Comparison of ENCODE assay signal across 9 cellular contexts in the genomic region with DNA sequence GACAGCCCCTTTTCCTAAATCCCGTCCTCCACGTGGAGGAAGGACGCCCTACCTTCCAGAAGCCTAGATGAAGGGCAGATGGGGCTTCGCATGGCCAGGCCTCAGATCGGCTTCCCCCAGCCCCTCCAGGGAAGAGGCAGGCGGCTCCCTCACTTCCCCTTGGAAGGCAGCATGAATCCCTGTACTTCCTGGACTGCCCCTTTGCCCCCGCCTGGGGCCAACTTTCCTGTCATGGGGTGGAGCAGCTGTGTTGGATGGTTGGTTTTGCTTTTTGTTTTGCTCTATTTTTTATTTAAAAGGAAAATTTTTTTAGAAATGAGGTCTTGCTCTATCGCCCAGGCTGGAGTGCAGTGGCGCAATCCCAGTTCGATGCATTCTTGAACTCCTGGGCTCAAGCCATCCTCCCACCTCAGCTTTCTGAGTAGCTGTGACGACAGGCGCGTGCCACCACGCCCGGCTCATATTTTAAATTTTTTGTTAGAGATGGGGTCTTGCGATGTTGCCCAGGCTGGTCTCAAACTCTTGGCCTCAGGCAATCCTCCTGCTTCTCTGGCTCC. TPM values are rescaled to one million over a fixed set of nuclear protein-coding genes. Genes with fewer than 3 reads are reported as not detected.
A peak's percentile ranks its signal among the peaks of the same experiment; 100 is the strongest.
DNase-seq lines count a peak whose midpoint lies in the region; ATAC-seq and TF ChIP-seq lines count a peak whose summit lies in the region.
"Had no signal": no experiment of that assay in that cellular context is flagged by ENCODE, and none has a peak within 500 bp of the region (broad histone marks: within the 10 kb centered on the region; RNA-seq: fewer than 3 reads in every experiment).

No MANE protein-coding gene starts in this region.

- peaks cover 2% of the 10 kb centered on the region for H3K36me3 Mint-ChIP-seq in mesothelial cell of epicardium
- H3K36me3 Mint-ChIP-seq in naive thymus-derived CD8-positive, alpha-beta T cell, result no peaks in the 10 kb centered on the region

- H3K27ac Mint-ChIP-seq in mesothelial cell of epicardium, result peak overlapping the region; percentile 95
- H3K27ac Mint-ChIP-seq in naive thymus-derived CD8-positive, alpha-beta T cell, result no peak overlapping the region

- H3K9me3 ChIP-seq in duodenal mucosa (ENCODE audit: control insufficient read depth in 1 of 2, low read length in 2 of 2), result no peaks in the 10 kb centered on the region
- H3K9me3 ChIP-seq in aorta (ENCODE audit: control insufficient read depth, low read length), result no peaks in the 10 kb centered on the region

- H3K4me3 Mint-ChIP-seq in mesothelial cell of epicardium, result no peak overlapping the region
- H3K4me3 Mint-ChIP-seq in naive thymus-derived CD8-positive, alpha-beta T cell, result no peak overlapping the region

- peak; percentile 44 for ATAC-seq in aorta (ENCODE audit: low FRiP score)
- ATAC-seq in naive thymus-derived CD8-positive, alpha-beta T cell, result no peak

- 50 to 59% methylated on average over 16 of the region's 16 CpGs for WGBS in aorta, 2 donors

- POLR2A ChIA-PET in naive thymus-derived CD8-positive, alpha-beta T cell (lab: Charles Lee), result no interaction called here

- H3K4me3 ChIP-seq in duodenal mucosa (ENCODE audit: low read depth in 1 of 2, low read length in 2 of 2) (peak overlapping the region; percentile 43 to 73), aorta (ENCODE audit: low read length in 2 of 2) (no peak overlapping the region)

- intact Hi-C loops in aorta (cut with DNase I), result no loop called here

- H3K27me3 ChIP-seq in duodenal mucosa (ENCODE audit: control insufficient read depth in 1 of 2, insufficient read depth in 2 of 2, low read length in 2 of 2) (no peaks in the 10 kb centered on the region), aorta (ENCODE audit: control insufficient read depth in 1 of 2, insufficient read depth in 2 of 2, low read length in 1 of 2) (no peaks in the 10 kb centered on the region)

- no peaks in the 10 kb centered on the region for H3K36me3 ChIP-seq in duodenal mucosa (ENCODE audit: control insufficient read depth in 1 of 2, insufficient read depth in 2 of 2, low read length in 2 of 2)
- H3K36me3 ChIP-seq in aorta (ENCODE audit: control insufficient read depth in 1 of 2, insufficient read depth in 2 of 2, low read length in 1 of 2), result no peaks in the 10 kb centered on the region

- H3K27ac ChIP-seq in duodenal mucosa (ENCODE audit: low read depth, low read length) (peak overlapping the region; percentile 81), aorta (ENCODE audit: low read depth in 1 of 2, low read length in 2 of 2) (peak overlapping the region; percentile 65 to 82)
- H3K27ac ChIP-seq: C4-2B had no signal

- no peaks in the 10 kb centered on the region for H3K9me3 Mint-ChIP-seq in mesothelial cell of epicardium
- no peaks in the 10 kb centered on the region for H3K9me3 Mint-ChIP-seq in naive thymus-derived CD8-positive, alpha-beta T cell

- TF ChIP-seq CTCF in mesothelial cell of epicardium (IDR thresholded peaks at IDR 0.05; ENCODE audit: unreplicated experiment), result no peak

- H3K9ac ChIP-seq in duodenal mucosa (ENCODE audit: low read depth in 1 of 2, low read length in 2 of 2), result peak overlapping the region; percentile 44 to 60

- no peaks in the 10 kb centered on the region for H3K27me3 Mint-ChIP-seq in mesothelial cell of epicardium (ENCODE audit: low read depth)
- H3K27me3 Mint-ChIP-seq in naive thymus-derived CD8-positive, alpha-beta T cell, result peaks cover 8 to 22% (median 11%) of the 10 kb centered on the region in 5 donors

- peak; percentile 36 for DNase-seq in SIG-M5 treated with dmso at 0.1 percent for 504 hours (lab: John Stamatoyannopoulos, UW; ENCODE audit: unreplicated experiment)
- no peak for DNase-seq in SIG-M5 (lab: John Stamatoyannopoulos, UW)
- DNase-seq in mesothelial cell of epicardium (ENCODE audit: low spot score in 2 of 2, unreplicated experiment in 2 of 2), result no peak
- DNase-seq in aorta, result peak; percentile 73 to 81
- no peak for DNase-seq in NCI-H2029 treated with DMSO at 0.1 percent for 48 hours (lab: John Stamatoyannopoulos, UW)
- DNase-seq in NCI-H1105 (lab: John Stamatoyannopoulos, UW), result no peak
- no peak for DNase-seq in naive thymus-derived CD8-positive, alpha-beta T cell

- H3K4me1 ChIP-seq in duodenal mucosa (ENCODE audit: control insufficient read depth in 1 of 2, insufficient read depth in 2 of 2, low read length in 2 of 2) (peaks cover 23 to 38% of the 10 kb centered on the region in 2 donors), aorta (ENCODE audit: control insufficient read depth in 1 of 2, insufficient read depth in 2 of 2, low read length in 2 of 2) (peaks cover 0 to 3% of the 10 kb centered on the region in 2 donors)

- H3K4me1 Mint-ChIP-seq in mesothelial cell of epicardium, result peaks cover 69% of the 10 kb centered on the region
- peaks cover 4 to 19% (median 5%) of the 10 kb centered on the region in 4 donors for H3K4me1 Mint-ChIP-seq in naive thymus-derived CD8-positive, alpha-beta T cell

RNA-seq across cellular contexts. Expression of a gene that starts 27.2 kb away (rescaled TPM):
- total RNA-seq in mesothelial cell of epicardium (73.3 to 84.0 TPM (median 80.8 TPM) in 3 replicates), aorta (10 to 100 TPM; 10.3 to 11.5 TPM)
- 1 to 10 TPM; 4.3 to 4.8 TPM for polyA plus RNA-seq in aorta
- 1 to 10 TPM; 1.3 to 1.8 TPM for total RNA-seq in naive thymus-derived CD8-positive, alpha-beta T cell
- polyA plus RNA-seq in naive thymus-derived CD8-positive, alpha-beta T cell, result not detected

Comparison
In these comparisons a context has a peak if more than half of its experiments do, and no peak if none do; other contexts are left out.
1. DNase-seq: peak in SIG-M5 treated with dmso at 0.1 percent for 504 hours (single experiment) and aorta (2 of 2); none in SIG-M5 (single experiment), mesothelial cell of epicardium (0 of 2), NCI-H2029 treated with DMSO at 0.1 percent for 48 hours (single experiment), NCI-H1105 (single experiment) and naive thymus-derived CD8-positive, alpha-beta T cell (0 of 10).
2. H3K4me3 ChIP-seq: peak in duodenal mucosa (2 of 2); none in aorta (0 of 2).
3. RNA of a gene that starts 27.2 kb away (total RNA-seq): 73.3 to 84.0 TPM in mesothelial cell of epicardium and 10.3 to 11.5 TPM in aorta; 1.3 to 1.8 TPM in naive thymus-derived CD8-positive, alpha-beta T cell; every median in the first group is over 4 times any median in the second.